Comparison of ENCODE assay signal across 1 cellular context in the genomic region with DNA sequence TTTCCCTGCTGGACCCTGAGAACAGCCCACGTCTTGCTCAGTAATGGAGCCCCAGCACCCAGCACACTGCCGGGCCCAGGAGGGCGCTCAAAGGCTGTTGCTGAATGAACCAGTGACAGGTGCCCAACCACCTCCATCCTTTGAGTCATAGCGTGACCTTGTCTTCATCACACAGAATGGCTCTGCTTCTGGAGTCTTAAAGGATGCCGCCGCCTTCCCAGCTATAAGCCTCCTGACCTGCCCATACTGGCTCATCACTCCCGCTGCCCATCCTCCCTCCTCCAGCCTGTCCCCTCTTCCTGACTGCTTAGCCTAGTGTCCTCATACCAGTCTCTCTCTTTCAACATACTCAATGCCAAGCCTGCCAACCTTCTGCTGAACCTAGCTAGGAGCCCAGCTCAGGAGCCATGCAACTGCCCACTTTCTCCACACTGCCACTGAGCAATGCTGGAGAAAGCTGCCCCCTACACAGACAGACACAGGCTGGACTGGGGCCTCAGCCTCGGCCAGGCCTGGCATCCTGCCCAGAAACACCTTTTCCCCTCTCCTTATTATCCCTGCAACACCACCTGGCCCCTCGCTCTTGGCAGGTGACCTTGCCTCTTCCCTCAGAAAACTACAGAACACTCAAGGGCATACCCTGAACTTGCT.
TF ChIP-seq lines count a peak whose summit lies in the region.

No MANE protein-coding gene starts in this region.

TF ChIP-seq in K562, 482 proteins besides CTCF, POLR2A, EP300 and RAD21:
- TF ChIP-seq HMG20A (CRISPR knock-in tag; conservative IDR thresholded peaks at IDR 0.05) (no peak), ZNF324 (CRISPR knock-in tag; IDR thresholded peaks at IDR 0.05) (no peak), POLR2AphosphoS5 (IDR thresholded peaks at IDR 0.05; ENCODE audit: control insufficient read depth, insufficient read depth, low read depth, low read length) (no peak), NFIC (IDR thresholded peaks at IDR 0.05) (peak; percentile 46; the same call in 1 of the 2 replicates)
- TF ChIP-seq, protein P1, sequence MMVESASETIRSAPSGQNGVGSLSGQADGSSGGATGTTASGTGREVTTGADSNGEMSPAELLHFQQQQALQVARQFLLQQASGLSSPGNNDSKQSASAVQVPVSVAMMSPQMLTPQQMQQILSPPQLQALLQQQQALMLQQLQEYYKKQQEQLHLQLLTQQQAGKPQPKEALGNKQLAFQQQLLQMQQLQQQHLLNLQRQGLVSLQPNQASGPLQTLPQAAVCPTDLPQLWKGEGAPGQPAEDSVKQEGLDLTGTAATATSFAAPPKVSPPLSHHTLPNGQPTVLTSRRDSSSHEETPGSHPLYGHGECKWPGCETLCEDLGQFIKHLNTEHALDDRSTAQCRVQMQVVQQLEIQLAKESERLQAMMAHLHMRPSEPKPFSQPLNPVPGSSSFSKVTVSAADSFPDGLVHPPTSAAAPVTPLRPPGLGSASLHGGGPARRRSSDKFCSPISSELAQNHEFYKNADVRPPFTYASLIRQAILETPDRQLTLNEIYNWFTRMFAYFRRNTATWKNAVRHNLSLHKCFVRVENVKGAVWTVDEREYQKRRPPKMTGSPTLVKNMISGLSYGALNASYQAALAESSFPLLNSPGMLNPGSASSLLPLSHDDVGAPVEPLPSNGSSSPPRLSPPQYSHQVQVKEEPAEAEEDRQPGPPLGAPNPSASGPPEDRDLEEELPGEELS (CRISPR knock-in tag; IDR thresholded peaks at IDR 0.05; ENCODE audit: borderline replicate concordance), result no peak
